Comparison of ENCODE assay signal across 10 cellular contexts in genomic region chr7:126499481-126499880, GRCh38.
"Had no signal": no experiment of that assay in that cellular context is flagged by ENCODE, and none has a peak within 500 bp of the region (broad histone marks: within the 10 kb centered on the region; RNA-seq: fewer than 3 reads in every experiment).

No MANE protein-coding gene starts in this region.

- H2AFZ ChIP-seq: GM23248, GM23338 had no signal

- H3K36me3 ChIP-seq: HAP-1 had no signal

- H3K9me3 ChIP-seq: HAP-1 had no signal

- H3K4me2 ChIP-seq: GM23338 had no signal

- ATAC-seq: GM23338, HCT116 had no signal

- H3K9me3 Mint-ChIP-seq: GM23338, H9 had no signal

- FAIRE-seq: H1 had no signal

- H3K4me1 Mint-ChIP-seq: GM23338, H9 had no signal

- H3K27ac ChIP-seq: GM23248 had no signal

- H3K4me3 ChIP-seq: GM23248, GM23338, HAP-1 had no signal

- H3K4me3 Mint-ChIP-seq: GM23338, H9, HFFc6 had no signal

- H3K9ac ChIP-seq: GM23248 had no signal

- DNase-seq: GM23248, GOT3, H7, H9, HCEC 1CT, HFFc6 had no signal

- H3K27ac Mint-ChIP-seq: GM23338, H9, HFFc6 had no signal

- H3K4me1 ChIP-seq: HAP-1 had no signal
